Comparison of ENCODE assay signal across 29 cellular contexts in the genomic region with DNA sequence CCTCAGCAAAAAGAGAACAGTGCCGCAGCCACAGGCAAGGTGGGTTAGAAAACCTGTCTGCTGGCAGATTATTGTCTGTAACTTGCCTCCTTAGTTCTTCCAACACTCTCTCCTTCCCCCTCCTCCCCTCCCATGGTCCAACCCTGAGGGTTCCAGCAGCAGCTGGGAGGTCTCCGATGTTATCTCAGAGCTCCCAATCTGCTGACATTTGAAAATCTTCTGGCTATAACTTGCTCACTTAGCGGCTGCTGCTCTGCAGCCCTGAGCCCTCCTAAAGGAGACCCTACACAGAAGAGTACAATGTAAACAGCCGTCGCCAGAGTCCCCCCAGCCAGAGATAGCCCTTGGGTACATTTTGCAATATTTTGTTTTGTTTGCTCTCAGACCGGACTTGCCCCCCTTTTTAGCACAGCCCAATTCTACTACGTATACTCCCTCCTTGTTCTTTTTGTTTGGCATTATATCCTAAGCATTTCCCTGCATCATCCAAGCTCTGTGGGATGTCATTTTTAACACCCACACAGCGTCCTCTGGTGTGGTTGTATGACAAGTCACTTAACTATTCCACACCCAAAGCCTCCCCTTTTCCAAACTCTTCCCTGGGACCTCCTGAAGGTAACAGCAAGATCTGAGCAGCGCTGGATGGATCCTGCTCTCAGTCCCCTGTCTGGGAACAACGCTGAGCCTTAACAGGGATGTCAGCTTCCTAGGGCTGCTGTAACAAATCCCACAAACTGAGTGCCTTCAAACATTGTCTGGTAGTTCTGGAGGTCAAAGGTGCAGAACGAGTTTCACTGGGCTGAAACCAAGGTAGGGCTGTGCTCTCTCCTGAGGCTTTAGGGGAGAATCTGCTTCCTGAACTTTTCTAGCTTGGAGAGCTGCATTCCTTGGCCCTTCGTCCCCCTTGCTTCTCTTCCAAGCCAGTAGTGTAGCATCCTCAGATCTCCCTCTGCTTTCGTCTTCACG. TPM values are rescaled to one million over a fixed set of nuclear protein-coding genes. Genes with fewer than 3 reads are reported as not detected.
DNase-seq lines count a peak whose midpoint lies in the region; ATAC-seq, FAIRE-seq and TF ChIP-seq lines count a peak whose summit lies in the region.
"Had no signal": no experiment of that assay in that cellular context is flagged by ENCODE, and none has a peak within 500 bp of the region (broad histone marks: within the 10 kb centered on the region; RNA-seq: fewer than 3 reads in every experiment).

No MANE protein-coding gene starts in this region.

- H3K27ac Mint-ChIP-seq in type B pancreatic cell, result peak overlapping the region; percentile 24
- H3K27ac Mint-ChIP-seq: activated CD8-positive, alpha-beta memory T cell treated with anti-CD3 and anti-CD28 coated beads, Interleukin-2, amount 10 ng/mL, durations not matched to agents 7 days and 5 days; activated T-helper 1 cell treated with anti-CD3 and anti-CD28 coated beads, Interleukin-12 subunit alpha, Interleukin-12 subunit beta, Interleukin-2, Interleukin-4 antibody, amounts not matched to agents 30 ng/mL and 10 ng/mL and 1 ng/mL, durations not matched to agents 14 hours and 24 hours and 36 hours; memory B cell had no signal

- no peaks in the 10 kb centered on the region for H4K20me1 ChIP-seq in SK-N-SH (ENCODE audit: insufficient read depth)

- H3K9ac ChIP-seq in SK-N-SH (no peak overlapping the region), kidney (ENCODE audit: low read length in 2 of 2) (no peak overlapping the region)

- TF ChIP-seq CTCF in SK-N-SH (IDR thresholded peaks at IDR 0.05), result no peak
- TF ChIP-seq CTCF in kidney (IDR thresholded peaks at IDR 0.05; ENCODE audit: borderline replicate concordance, extremely low read depth, insufficient read depth), result no peak
- TF ChIP-seq CTCF in type B pancreatic cell (conservative IDR thresholded peaks at IDR 0.05), result no peak
- TF ChIP-seq CTCF in psoas muscle (IDR thresholded peaks at IDR 0.05), result no peak

- H3K4me3 ChIP-seq in SK-N-SH (ENCODE audit: low read depth in 2 of 2, low read length in 1 of 2) (no peak overlapping the region; a peak in 1 of 4 replicates), kidney (ENCODE audit: low read length in 2 of 2) (no peak overlapping the region), psoas muscle (no peak overlapping the region)
- H3K4me3 ChIP-seq: ascending aorta, stomach had no signal

- CTCF ChIA-PET in SK-N-SH (lab: Yijun Ruan, JAX), result interaction anchor here (1.4 kb wide), 1 partner anchor 51 kb away, joined by 3 read pairs; no protein-coding TSS in a partner anchor

- intact Hi-C loops in kidney (cut with DNase I) (no loop called here), psoas muscle (cut with DNase I) (no loop called here)

- peak; percentile 36 for DNase-seq in SK-N-SH
- DNase-seq in SW480 (ENCODE audit: low spot score), result peak; percentile 53
- DNase-seq in kidney, result no peak
- no peak for DNase-seq in type B pancreatic cell (ENCODE audit: extremely low spot score, unreplicated experiment)
- no peak for DNase-seq in T-helper 1 cell
- no peak for DNase-seq in DMS114 treated with DMSO at 0.1 percent for 48 hours (lab: John Stamatoyannopoulos, UW; ENCODE audit: unreplicated experiment)
- DNase-seq in psoas muscle, result no peak
- DNase-seq: activated CD4-positive, alpha-beta T cell treated with anti-CD3 and anti-CD28 coated beads for 48 hours; activated CD8-positive, alpha-beta memory T cell treated with anti-CD3 and anti-CD28 coated beads, Interleukin-2, amount 10 ng/mL, durations not matched to agents 7 days and 5 days; Caco-2; cerebellar nuclear complex; foreskin keratinocyte; HCEC 1CT; hypothalamus; KG1; NCI-H1436 treated with DMSO at 0.1 percent for 48 hours; stimulated activated CD4-positive, alpha-beta T cell treated with anti-CD3 and anti-CD28 coated beads, Interleukin-15, amount 100 ng/mL, for 24 hours; stomach had no signal

- peaks cover 16% of the 10 kb centered on the region for H3K27me3 Mint-ChIP-seq in type B pancreatic cell

- 20% methylated on average over 12 of the region's 14 CpGs for WGBS in SK-N-SH (ENCODE audit: low lambda C conversion rate)
- WGBS in psoas muscle, 3 donors, result 41 to 48% (median 47%) methylated on average over 14 of the region's 14 CpGs

- no peak for FAIRE-seq in kidney (lab: Jason Lieb, UNC)
- FAIRE-seq: HTR-8/SVneo had no signal

- H3K9me2 ChIP-seq in SK-N-SH, result no peaks in the 10 kb centered on the region

- H3K4me2 ChIP-seq in SK-N-SH, result no peak overlapping the region

- no peaks in the 10 kb centered on the region for H3K9me3 ChIP-seq in SK-N-SH
- H3K9me3 ChIP-seq in kidney (ENCODE audit: control insufficient read depth in 1 of 2, low read length in 2 of 2), result no peaks in the 10 kb centered on the region
- no peaks in the 10 kb centered on the region for H3K9me3 ChIP-seq in psoas muscle
- H3K9me3 ChIP-seq: ascending aorta, Caco-2, stomach, tibial nerve had no signal

- no peaks in the 10 kb centered on the region for H3K79me2 ChIP-seq in SK-N-SH (ENCODE audit: insufficient read depth)

- no peak for TF ChIP-seq EP300 in SK-N-SH (IDR thresholded peaks at IDR 0.05; ENCODE audit: borderline replicate concordance in 1 of 2, low read depth in 1 of 2, low read length in 1 of 2)

- H3F3A ChIP-seq in SK-N-SH (replicated peaks; ENCODE audit: insufficient read depth), result no peaks in the 10 kb centered on the region

- H3K27me3 ChIP-seq in SK-N-SH (ENCODE audit: insufficient read depth) (no peaks in the 10 kb centered on the region), psoas muscle (ENCODE audit: insufficient read depth in 3 of 3, low read length in 2 of 3) (peaks cover 0 to 17% (median 5%) of the 10 kb centered on the region in 3 donors)
- H3K27me3 ChIP-seq: ascending aorta, foreskin keratinocyte, tibial nerve had no signal

- H2AFZ ChIP-seq in SK-N-SH (ENCODE audit: low read depth), result no peak overlapping the region

- H3K4me1 Mint-ChIP-seq in type B pancreatic cell (ENCODE audit: unreplicated experiment), result peaks cover 21% of the 10 kb centered on the region
- H3K4me1 Mint-ChIP-seq: activated CD8-positive, alpha-beta memory T cell treated with anti-CD3 and anti-CD28 coated beads, Interleukin-2, amount 10 ng/mL, durations not matched to agents 7 days and 5 days had no signal

- no peaks in the 10 kb centered on the region for H3K9me3 Mint-ChIP-seq in type B pancreatic cell
- H3K9me3 Mint-ChIP-seq: activated naive CD4-positive, alpha-beta T cell treated with anti-CD3 and anti-CD28 coated beads, Interleukin-2, amount 50 U/mL, for 72 hours; activated T-helper 1 cell treated with anti-CD3 and anti-CD28 coated beads, Interleukin-12 subunit alpha, Interleukin-12 subunit beta, Interleukin-2, Interleukin-4 antibody, amounts not matched to agents 30 ng/mL and 10 ng/mL and 1 ng/mL, durations not matched to agents 14 hours and 24 hours and 36 hours; memory B cell had no signal

- H3K27ac ChIP-seq in SK-N-SH (ENCODE audit: low read depth in 2 of 2, low read length in 1 of 2) (no peak overlapping the region), kidney (ENCODE audit: low read depth in 2 of 2, low read length in 2 of 2) (peak overlapping the region; percentile 29 to 43), psoas muscle (no peak overlapping the region)
- H3K27ac ChIP-seq: ascending aorta, epithelial cell of prostate, foreskin keratinocyte, stomach, tibial nerve had no signal

- no peak for TF ChIP-seq RAD21 in SK-N-SH (IDR thresholded peaks at IDR 0.05; ENCODE audit: low read length)

- POLR2A ChIA-PET in SK-N-SH (lab: Yijun Ruan, JAX), result no interaction called here

- ATAC-seq in SK-N-SH treated with all-trans-retinoic acid at 6 μM for 48 hours, result no peak
- ATAC-seq in psoas muscle, result no peak
- ATAC-seq: activated CD8-positive, alpha-beta memory T cell treated with anti-CD3 and anti-CD28 coated beads, Interleukin-2, amount 10 ng/mL, durations not matched to agents 7 days and 5 days; activated naive CD4-positive, alpha-beta T cell treated with anti-CD3 and anti-CD28 coated beads, Interleukin-2, amount 50 U/mL, for 72 hours; foreskin keratinocyte; sciatic nerve had no signal

- no peak overlapping the region for H3K4me3 Mint-ChIP-seq in type B pancreatic cell
- H3K4me3 Mint-ChIP-seq: activated CD8-positive, alpha-beta memory T cell treated with anti-CD3 and anti-CD28 coated beads, Interleukin-2, amount 10 ng/mL, durations not matched to agents 7 days and 5 days; activated T-helper 1 cell treated with anti-CD3 and anti-CD28 coated beads, Interleukin-12 subunit alpha, Interleukin-12 subunit beta, Interleukin-2, Interleukin-4 antibody, amounts not matched to agents 30 ng/mL and 10 ng/mL and 1 ng/mL, durations not matched to agents 14 hours and 24 hours and 36 hours; memory B cell had no signal

- no peaks in the 10 kb centered on the region for H3K36me3 ChIP-seq in SK-N-SH (replicated peaks in 1 of 2; ENCODE audit: control insufficient read depth in 1 of 2, insufficient read depth in 2 of 2, low read length in 1 of 2)
- no peaks in the 10 kb centered on the region for H3K36me3 ChIP-seq in kidney (ENCODE audit: control insufficient read depth in 1 of 2, insufficient read depth in 2 of 2, low read length in 2 of 2)
- no peaks in the 10 kb centered on the region for H3K36me3 ChIP-seq in psoas muscle (ENCODE audit: insufficient read depth in 1 of 2, low read depth in 1 of 2)
- H3K36me3 ChIP-seq: ascending aorta, stomach, tibial nerve had no signal

- no peaks in the 10 kb centered on the region for H3K36me3 Mint-ChIP-seq in type B pancreatic cell
- H3K36me3 Mint-ChIP-seq: activated CD8-positive, alpha-beta memory T cell treated with anti-CD3 and anti-CD28 coated beads, Interleukin-2, amount 10 ng/mL, durations not matched to agents 7 days and 5 days; activated naive CD4-positive, alpha-beta T cell treated with anti-CD3 and anti-CD28 coated beads, Interleukin-2, amount 50 U/mL, for 72 hours; memory B cell had no signal

- H3K4me1 ChIP-seq in SK-N-SH (ENCODE audit: control insufficient read depth in 1 of 2, insufficient read depth in 2 of 2, low read depth in 1 of 2, low read length in 1 of 2) (peaks cover 0 to 16% of the 10 kb centered on the region in 2 experiments; a peak in 1 of 4 replicates), kidney (ENCODE audit: control insufficient read depth in 1 of 2, insufficient read depth in 1 of 2, low read depth in 1 of 2, low read length in 2 of 2) (peaks cover 30 to 32% of the 10 kb centered on the region in 2 donors), psoas muscle (no peaks in the 10 kb centered on the region)
- H3K4me1 ChIP-seq: ascending aorta, foreskin keratinocyte, tibial nerve had no signal

RNA-seq across cellular contexts. Expression of a gene that starts 25.4 kb away (rescaled TPM):
- polyA plus RNA-seq in SK-N-SH (2012; rRNA removed), result not detected in 2 replicates
- polyA plus RNA-seq in SK-N-SH (2012; cell fraction: cytosol; rRNA removed), result not detected in 2 replicates
- not detected in 2 replicates for polyA plus RNA-seq in SK-N-SH (2012; cell fraction: nucleus; rRNA removed)
- total RNA-seq in kidney, result not detected
- not detected for polyA plus RNA-seq in kidney (ENCODE audit: insufficient read depth, low read depth, low replicate concordance)
- total RNA-seq in type B pancreatic cell (ENCODE audit: low replicate concordance), result not detected in 2 replicates
- total RNA-seq in psoas muscle, result not detected
- not detected for polyA plus RNA-seq in psoas muscle
- total RNA-seq: A172; activated CD8-positive, alpha-beta memory T cell treated with anti-CD3 and anti-CD28 coated beads, Interleukin-2, amount 10 ng/mL, durations not matched to agents 7 days and 5 days; activated naive CD4-positive, alpha-beta T cell treated with anti-CD3 and anti-CD28 coated beads, Interleukin-2, amount 50 U/mL, for 72 hours; activated T-helper 1 cell treated with anti-CD3 and anti-CD28 coated beads, Interleukin-12 subunit alpha, Interleukin-12 subunit beta, Interleukin-2, Interleukin-4 antibody, amounts not matched to agents 30 ng/mL and 10 ng/mL and 1 ng/mL, durations not matched to agents 14 hours and 24 hours and 36 hours; ascending aorta; Caco-2; foreskin keratinocyte; omental fat pad; sciatic nerve; tibial nerve had no signal
- polyA plus RNA-seq: foreskin keratinocyte, stomach had no signal

RNA-seq across cellular contexts. Expression of a gene that starts 53.1 kb away (rescaled TPM):
- polyA plus RNA-seq in SK-N-SH (2012; rRNA removed), result not detected in 2 replicates
- polyA plus RNA-seq in SK-N-SH (2012; cell fraction: cytosol; rRNA removed), result not detected in 2 replicates
- polyA plus RNA-seq in SK-N-SH (2012; cell fraction: nucleus; rRNA removed), result not detected in 2 replicates
- 1.4 TPM for total RNA-seq in kidney
- not detected for polyA plus RNA-seq in kidney (ENCODE audit: insufficient read depth, low read depth, low replicate concordance)
- not detected in 2 replicates for total RNA-seq in type B pancreatic cell (ENCODE audit: low replicate concordance)
- total RNA-seq in psoas muscle, result under 1 TPM in 1 of 4 donors, not detected in 3; 0.48 TPM
- under 1 TPM in 2 of 3 donors, not detected in 1; 0.05 to 0.17 TPM for polyA plus RNA-seq in psoas muscle
- total RNA-seq: A172; activated CD8-positive, alpha-beta memory T cell treated with anti-CD3 and anti-CD28 coated beads, Interleukin-2, amount 10 ng/mL, durations not matched to agents 7 days and 5 days; activated naive CD4-positive, alpha-beta T cell treated with anti-CD3 and anti-CD28 coated beads, Interleukin-2, amount 50 U/mL, for 72 hours; activated T-helper 1 cell treated with anti-CD3 and anti-CD28 coated beads, Interleukin-12 subunit alpha, Interleukin-12 subunit beta, Interleukin-2, Interleukin-4 antibody, amounts not matched to agents 30 ng/mL and 10 ng/mL and 1 ng/mL, durations not matched to agents 14 hours and 24 hours and 36 hours; ascending aorta; Caco-2; foreskin keratinocyte; omental fat pad; tibial nerve had no signal
- polyA plus RNA-seq: foreskin keratinocyte had no signal

Comparison
In these comparisons a context has a peak if more than half of its experiments do, and no peak if none do; other contexts are left out.
1. DNase-seq: peak in SK-N-SH (single experiment) and SW480 (single experiment); none in kidney (single experiment), type B pancreatic cell (single experiment), T-helper 1 cell (0 of 5), DMS114 treated with DMSO at 0.1 percent for 48 hours (single experiment) and psoas muscle (0 of 2).
2. H3K27ac ChIP-seq: peak in kidney (2 of 2); none in SK-N-SH (0 of 2) and psoas muscle (single experiment).